Comparison of ENCODE assay signal across 8 cellular contexts in the genomic region with DNA sequence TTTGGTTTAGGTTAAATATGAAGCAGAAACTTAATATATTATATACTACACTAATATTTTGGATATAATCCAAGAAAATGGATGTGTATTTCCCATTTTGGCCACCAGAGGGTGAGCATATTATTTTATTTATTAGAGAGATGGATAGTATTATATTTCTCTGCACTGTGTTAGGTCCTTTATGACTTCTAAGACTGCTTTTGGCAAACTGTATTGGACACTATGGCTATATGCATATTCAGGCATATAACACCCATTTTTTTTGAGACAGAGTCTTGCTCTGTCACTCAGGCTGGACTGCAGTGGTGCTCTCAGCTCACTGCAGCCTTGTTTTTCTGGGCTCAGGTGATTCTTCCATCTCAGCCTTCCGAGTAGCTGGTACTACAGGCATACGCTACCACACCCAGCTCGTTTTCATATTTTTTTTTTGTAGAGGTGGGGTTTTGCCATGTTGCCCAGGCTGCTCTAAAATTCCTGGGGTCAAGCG. TPM values are rescaled to one million over a fixed set of nuclear protein-coding genes. Genes with fewer than 3 reads are reported as not detected.
DNase-seq lines count a peak whose midpoint lies in the region; ATAC-seq and TF ChIP-seq lines count a peak whose summit lies in the region.

No MANE protein-coding gene starts in this region.

- H3K4me3 ChIP-seq in right cardiac atrium (ENCODE audit: low read length) = no peak overlapping the region
- H3K4me3 ChIP-seq in transverse colon = no peak overlapping the region

- no peaks in the 10 kb centered on the region for H3K4me1 ChIP-seq in right cardiac atrium (ENCODE audit: control insufficient read depth, insufficient read depth, low read length)
- no peaks in the 10 kb centered on the region for H3K4me1 ChIP-seq in transverse colon

- in situ Hi-C loops in transverse colon (cut with MboI; ENCODE audit: low pct_ligation_motif_present in 1 of 4, low pct_unique_long_range_greater_than_20kb in 1 of 4, low sequenced_read_pairs in 3 of 4) = no loop called here

- TF ChIP-seq CTCF in VCaP (conservative IDR thresholded peaks at IDR 0.05) = peak; percentile 78
- peak; percentile 75 to 90 (median 83) for TF ChIP-seq CTCF in transverse colon (IDR thresholded peaks at IDR 0.05)

- intact Hi-C loops in right cardiac atrium (cut with DNase I) (no loop called here), transverse colon (cut with DNase I; ENCODE audit: low total_unique reads) (loop anchor here (10.0 kb wide), 1 partner anchor 669 kb away; no protein-coding TSS in a partner anchor)

- no peak for TF ChIP-seq EP300 in transverse colon (IDR thresholded peaks at IDR 0.05; ENCODE audit: low read depth)

- no peak for TF ChIP-seq POLR2A in transverse colon (IDR thresholded peaks at IDR 0.05)

- WGBS in right cardiac atrium = 69% methylated on average over 4 of the region's 4 CpGs
- 64 to 100% methylated on average over 1 to 4 of the region's 4 CpGs for WGBS in transverse colon (ENCODE audit: low coverage in 1 of 2), 2 donors

- DNase-seq in EH (ENCODE audit: low read depth) = peak; percentile 38
- DNase-seq in HS-27A (ENCODE audit: low read depth) = peak; percentile 42
- DNase-seq in right cardiac atrium = no peak
- no peak for DNase-seq in transverse colon
- no peak for DNase-seq in stimulated activated CD4-positive, alpha-beta T cell treated with anti-CD3 and anti-CD28 coated beads, Interleukin-4, amount 100 ng/mL, for 1 hour
- DNase-seq in activated CD4-positive, CD25-positive, alpha-beta regulatory T cell (lab: John Stamatoyannopoulos, UW) = no peak
- no peak for DNase-seq in HuH-7 (ENCODE audit: low spot score)

- H3K9me3 ChIP-seq in right cardiac atrium (ENCODE audit: control insufficient read depth, low read length) (no peaks in the 10 kb centered on the region), transverse colon (no peaks in the 10 kb centered on the region)

- H3K36me3 ChIP-seq in transverse colon = no peaks in the 10 kb centered on the region

- peak; percentile 16 to 51 for ATAC-seq in right cardiac atrium

- H3K27ac ChIP-seq in VCaP = no peak overlapping the region
- no peak overlapping the region for H3K27ac ChIP-seq in right cardiac atrium (ENCODE audit: low read length)
- H3K27ac ChIP-seq in transverse colon = no peak overlapping the region

- H3K27me3 ChIP-seq in right cardiac atrium (ENCODE audit: control insufficient read depth, insufficient read depth) (no peaks in the 10 kb centered on the region), transverse colon (no peaks in the 10 kb centered on the region)

RNA-seq across cellular contexts. Expression of gene PGM1, which starts 17.8 kb away (rescaled TPM):
- total RNA-seq in right cardiac atrium (100 to 1,000 TPM; 220 to 255 (median 232) TPM), transverse colon (100 to 1,000 TPM in 2 of 4 donors, 10 to 100 TPM in 2; 45.0 to 144 (median 103) TPM)
- polyA plus RNA-seq in right cardiac atrium = 96.2 TPM

RNA-seq across cellular contexts. Expression of gene EFCAB7, which starts 52.1 kb away (rescaled TPM):
- total RNA-seq in right cardiac atrium (10 to 100 TPM in 3 of 4 donors, 1 to 10 TPM in 1; 6.4 to 16.7 (median 13.0) TPM), transverse colon (1 to 10 TPM in 3 of 4 donors, not detected in 1; 3.8 to 6.4 (median 4.2) TPM)
- polyA plus RNA-seq in right cardiac atrium = 11.0 TPM

RNA-seq across cellular contexts. Expression of gene ITGB3BP, which starts 52.4 kb away (rescaled TPM):
- 10 to 100 TPM in 2 of 4 donors, 1 to 10 TPM in 2; 5.7 to 16.7 (median 10.6) TPM for total RNA-seq in right cardiac atrium
- 7.6 TPM for polyA plus RNA-seq in right cardiac atrium
- 10 to 100 TPM in 2 of 4 donors, 1 to 10 TPM in 1, under 1 TPM in 1; 0.80 to 12.2 (median 7.1) TPM for total RNA-seq in transverse colon

Comparison
In these comparisons a context has a peak if more than half of its experiments do, and no peak if none do; other contexts are left out.
1. DNase-seq: peak in EH (single experiment) and HS-27A (single experiment); none in right cardiac atrium (0 of 3), transverse colon (single experiment), stimulated activated CD4-positive, alpha-beta T cell treated with anti-CD3 and anti-CD28 coated beads, Interleukin-4, amount 100 ng/mL, for 1 hour (single experiment), activated CD4-positive, CD25-positive, alpha-beta regulatory T cell (0 of 4) and HuH-7 (single experiment).